Comparison of ENCODE assay signal across 21 cellular contexts in the genomic region with DNA sequence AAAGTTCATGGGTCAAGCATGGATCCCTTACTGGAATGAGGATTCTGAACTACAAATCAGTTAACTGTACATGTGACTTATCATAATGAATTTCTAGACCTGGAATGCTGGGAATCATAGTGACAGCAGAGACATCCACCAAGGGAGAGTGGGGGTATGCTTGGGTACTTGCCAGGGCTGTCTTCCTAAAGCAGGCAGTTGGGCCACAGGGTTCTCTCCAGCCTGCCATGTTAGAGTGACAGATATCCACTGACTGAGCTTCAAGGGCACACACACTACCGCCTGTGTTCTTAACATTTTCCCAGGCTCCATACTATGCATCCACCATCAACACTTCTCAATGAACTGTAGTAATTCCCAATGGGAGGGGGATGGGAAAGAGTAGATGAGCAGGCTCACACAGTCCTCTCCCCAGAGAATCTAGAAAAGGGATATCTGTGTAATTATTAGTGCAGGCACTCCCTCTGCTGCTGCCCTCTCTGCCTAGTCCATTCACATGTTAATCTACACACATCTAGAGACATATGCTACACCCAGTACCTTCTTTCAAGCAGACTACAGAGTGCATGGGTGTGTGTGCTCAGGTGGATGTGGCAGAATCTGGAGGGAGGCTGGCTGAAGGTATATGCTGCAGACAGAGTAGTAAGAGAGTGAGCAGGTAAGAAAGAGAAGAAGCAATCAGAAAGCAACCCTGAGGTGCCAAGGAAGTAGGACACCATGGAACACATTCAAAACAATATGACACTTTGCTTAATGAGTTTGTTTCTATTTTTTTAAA. TPM values are rescaled to one million over a fixed set of nuclear protein-coding genes. Genes with fewer than 3 reads are reported as not detected.
DNase-seq lines count a peak whose midpoint lies in the region; ATAC-seq and TF ChIP-seq lines count a peak whose summit lies in the region.
"Had no signal": no experiment of that assay in that cellular context is flagged by ENCODE, and none has a peak within 500 bp of the region (broad histone marks: within the 10 kb centered on the region; RNA-seq: fewer than 3 reads in every experiment).

No MANE protein-coding gene starts in this region.

- H3K27me3 Mint-ChIP-seq in endothelial cell (ENCODE audit: unreplicated experiment) (peaks cover 5% of the 10 kb centered on the region), neural progenitor cell (ENCODE audit: insufficient read depth, low read depth) (peaks cover 3% of the 10 kb centered on the region)
- peaks cover 34% of the 10 kb centered on the region for H3K27me3 Mint-ChIP-seq in activated T-helper 1 cell treated with anti-CD3 and anti-CD28 coated beads, Interleukin-12 subunit alpha, Interleukin-12 subunit beta, Interleukin-2, Interleukin-4 antibody, amounts not matched to agents 30 ng/mL and 10 ng/mL and 1 ng/mL, durations not matched to agents 14 hours and 24 hours and 36 hours (ENCODE audit: insufficient read depth)

- H4K20me1 ChIP-seq in neural progenitor cell (ENCODE audit: low read depth), result peaks cover 53% of the 10 kb centered on the region

- H3K4me1 Mint-ChIP-seq in endothelial cell (ENCODE audit: unreplicated experiment), result peaks cover 55% of the 10 kb centered on the region
- peaks cover 28% of the 10 kb centered on the region for H3K4me1 Mint-ChIP-seq in neural progenitor cell
- no peaks in the 10 kb centered on the region for H3K4me1 Mint-ChIP-seq in activated T-helper 1 cell treated with anti-CD3 and anti-CD28 coated beads, Interleukin-12 subunit alpha, Interleukin-12 subunit beta, Interleukin-2, Interleukin-4 antibody, amounts not matched to agents 30 ng/mL and 10 ng/mL and 1 ng/mL, durations not matched to agents 14 hours and 24 hours and 36 hours (ENCODE audit: low read depth)

- H3F3A ChIP-seq in neural progenitor cell (ENCODE audit: low read depth), result peaks cover 11% of the 10 kb centered on the region

- H3K9me3 ChIP-seq in heart right ventricle, result no peaks in the 10 kb centered on the region
- no peaks in the 10 kb centered on the region for H3K9me3 ChIP-seq in neural progenitor cell (ENCODE audit: low read depth)
- no peaks in the 10 kb centered on the region for H3K9me3 ChIP-seq in vagina
- H3K9me3 ChIP-seq: ovary had no signal

- H3K27ac Mint-ChIP-seq in endothelial cell (ENCODE audit: unreplicated experiment) (peak overlapping the region; percentile 74), neural progenitor cell (no peak overlapping the region)
- H3K27ac Mint-ChIP-seq in activated T-helper 1 cell treated with anti-CD3 and anti-CD28 coated beads, Interleukin-12 subunit alpha, Interleukin-12 subunit beta, Interleukin-2, Interleukin-4 antibody, amounts not matched to agents 30 ng/mL and 10 ng/mL and 1 ng/mL, durations not matched to agents 14 hours and 24 hours and 36 hours, result no peak overlapping the region
- H3K27ac Mint-ChIP-seq: activated naive CD4-positive, alpha-beta T cell treated with anti-CD3 and anti-CD28 coated beads, Interleukin-2, amount 10 ng/mL, durations not matched to agents 7 days and 5 days; stimulated activated naive CD8-positive, alpha-beta T cell treated with anti-CD3 and anti-CD28 coated beads, Interleukin-15, amount 100 ng/mL, for 72 hours had no signal

- peaks cover 78% of the 10 kb centered on the region for H3K79me2 ChIP-seq in neural progenitor cell (ENCODE audit: low read depth)

- peak overlapping the region; percentile 74 for H3K4me3 Mint-ChIP-seq in endothelial cell (ENCODE audit: unreplicated experiment)
- peak overlapping the region; percentile 55 for H3K4me3 Mint-ChIP-seq in neural progenitor cell
- H3K4me3 Mint-ChIP-seq in activated T-helper 1 cell treated with anti-CD3 and anti-CD28 coated beads, Interleukin-12 subunit alpha, Interleukin-12 subunit beta, Interleukin-2, Interleukin-4 antibody, amounts not matched to agents 30 ng/mL and 10 ng/mL and 1 ng/mL, durations not matched to agents 14 hours and 24 hours and 36 hours, result no peak overlapping the region
- H3K4me3 Mint-ChIP-seq: activated naive CD4-positive, alpha-beta T cell treated with anti-CD3 and anti-CD28 coated beads, Interleukin-2, amount 10 ng/mL, durations not matched to agents 7 days and 5 days; stimulated activated naive CD8-positive, alpha-beta T cell treated with anti-CD3 and anti-CD28 coated beads, Interleukin-15, amount 100 ng/mL, for 72 hours had no signal

- no peak for ATAC-seq in heart right ventricle
- no peak for ATAC-seq in Right ventricle myocardium inferior
- ATAC-seq in HG02938 (IDR thresholded peaks at IDR 0.05; ENCODE audit: unreplicated experiment), result no peak
- ATAC-seq: Panc1; stimulated activated naive CD8-positive, alpha-beta T cell treated with anti-CD3 and anti-CD28 coated beads, Interleukin-15, amount 100 ng/mL, for 72 hours had no signal

- H3K9me3 Mint-ChIP-seq in endothelial cell (ENCODE audit: unreplicated experiment) (no peaks in the 10 kb centered on the region), neural progenitor cell (no peaks in the 10 kb centered on the region)
- no peaks in the 10 kb centered on the region for H3K9me3 Mint-ChIP-seq in activated T-helper 1 cell treated with anti-CD3 and anti-CD28 coated beads, Interleukin-12 subunit alpha, Interleukin-12 subunit beta, Interleukin-2, Interleukin-4 antibody, amounts not matched to agents 30 ng/mL and 10 ng/mL and 1 ng/mL, durations not matched to agents 14 hours and 24 hours and 36 hours
- H3K9me3 Mint-ChIP-seq: activated naive CD4-positive, alpha-beta T cell treated with anti-CD3 and anti-CD28 coated beads, Interleukin-2, amount 10 ng/mL, durations not matched to agents 7 days and 5 days; stimulated activated naive CD8-positive, alpha-beta T cell treated with anti-CD3 and anti-CD28 coated beads, Interleukin-15, amount 100 ng/mL, for 72 hours had no signal

- WGBS in heart right ventricle, 2 donors, result 48 to 54% methylated on average over 1 of the region's 1 CpG

- no peak overlapping the region for H2AFZ ChIP-seq in neural progenitor cell (replicated peaks)

- no peak for TF ChIP-seq CTCF in heart right ventricle (IDR thresholded peaks at IDR 0.05)
- TF ChIP-seq CTCF in endothelial cell (IDR thresholded peaks at IDR 0.05; ENCODE audit: unreplicated experiment), result no peak
- no peak for TF ChIP-seq CTCF in neural progenitor cell (IDR thresholded peaks at IDR 0.05)
- no peak for TF ChIP-seq CTCF in vagina (IDR thresholded peaks at IDR 0.05)

- peak overlapping the region in 6 of 10 donors; percentile 0 to 99 (median 58) for H3K27ac ChIP-seq in heart right ventricle
- H3K27ac ChIP-seq in neural progenitor cell, result no peak overlapping the region
- peak overlapping the region; percentile 54 for H3K27ac ChIP-seq in vagina
- H3K27ac ChIP-seq: cardiac muscle cell, ovary had no signal

- no peak for DNase-seq in heart right ventricle
- DNase-seq in Right ventricle myocardium inferior (ENCODE audit: missing footprints), result no peak
- no peak for DNase-seq in endothelial cell (ENCODE audit: low spot score)
- no peak for DNase-seq in neural progenitor cell (ENCODE audit: low spot score)
- peak in 1 of 2 donors; percentile 70 for DNase-seq in vagina (ENCODE audit: extremely low spot score in 2 of 2)
- DNase-seq in NCI-H2171 (lab: John Stamatoyannopoulos, UW), result no peak
- no peak for DNase-seq in activated T-helper 1 cell treated with anti-CD3 and anti-CD28 coated beads, Interleukin-12 subunit alpha, Interleukin-12 subunit beta, Interleukin-2, Interleukin-4 antibody, amounts not matched to agents 30 ng/mL and 10 ng/mL and 1 ng/mL, durations not matched to agents 14 hours and 24 hours and 36 hours (ENCODE audit: low spot score)
- DNase-seq: activated CD8-positive, alpha-beta memory T cell treated with anti-CD3 and anti-CD28 coated beads, Interleukin-2, amount 50 U/mL, for 4 hours; activated naive CD4-positive, alpha-beta T cell treated with anti-CD3 and anti-CD28 coated beads, Interleukin-2, amount 10 ng/mL, durations not matched to agents 7 days and 5 days; COR-L47; GDM1; midbrain; NCI-H1436 treated with DMSO at 0.1 percent for 48 hours; NCI-H526 treated with DMSO at 0.1 percent for 48 hours; ovary; stimulated activated CD4-positive, alpha-beta T cell treated with anti-CD3 and anti-CD28 coated beads, Interleukin-12 subunit alpha, Interleukin-12 subunit beta, amount 100 ng/mL, for 4 hours; stimulated activated naive CD8-positive, alpha-beta T cell treated with anti-CD3 and anti-CD28 coated beads, Interleukin-15, amount 100 ng/mL, for 72 hours; T-helper 1 cell had no signal

- H3K4me3 ChIP-seq in heart right ventricle (peak overlapping the region in 7 of 10 donors; percentile 2 to 99 (median 92)), neural progenitor cell (no peak overlapping the region), vagina (peak overlapping the region; percentile 63 to 65)
- H3K4me3 ChIP-seq: cardiac muscle cell, ovary had no signal

- H3K36me3 Mint-ChIP-seq in endothelial cell (ENCODE audit: low read depth, unreplicated experiment) (peaks cover 23% of the 10 kb centered on the region), neural progenitor cell (peaks cover 4% of the 10 kb centered on the region)
- peaks cover 3% of the 10 kb centered on the region for H3K36me3 Mint-ChIP-seq in activated T-helper 1 cell treated with anti-CD3 and anti-CD28 coated beads, Interleukin-12 subunit alpha, Interleukin-12 subunit beta, Interleukin-2, Interleukin-4 antibody, amounts not matched to agents 30 ng/mL and 10 ng/mL and 1 ng/mL, durations not matched to agents 14 hours and 24 hours and 36 hours (ENCODE audit: low read depth)
- H3K36me3 Mint-ChIP-seq: activated naive CD4-positive, alpha-beta T cell treated with anti-CD3 and anti-CD28 coated beads, Interleukin-2, amount 10 ng/mL, durations not matched to agents 7 days and 5 days had no signal

- H3K27me3 ChIP-seq in heart right ventricle (peaks cover 0 to 34% (median 0%) of the 10 kb centered on the region in 7 donors), neural progenitor cell (no peaks in the 10 kb centered on the region), vagina (no peaks in the 10 kb centered on the region)
- H3K27me3 ChIP-seq: cardiac muscle cell, ovary had no signal

- no peak for TF ChIP-seq POLR2A in vagina (IDR thresholded peaks at IDR 0.05)

- H3K9ac ChIP-seq in neural progenitor cell, result no peak overlapping the region

- no peak overlapping the region for H3K4me2 ChIP-seq in neural progenitor cell

- H3K4me1 ChIP-seq in heart right ventricle (peaks cover 12 to 81% (median 71%) of the 10 kb centered on the region in 9 donors), neural progenitor cell (peaks cover 26% of the 10 kb centered on the region), vagina (peaks cover 78% of the 10 kb centered on the region)

- H3K36me3 ChIP-seq in heart right ventricle (peaks cover 0 to 31% (median 0%) of the 10 kb centered on the region in 9 donors), neural progenitor cell (no peaks in the 10 kb centered on the region), vagina (no peaks in the 10 kb centered on the region)
- H3K36me3 ChIP-seq: cardiac muscle cell, ovary had no signal

- intact Hi-C loops in heart right ventricle (cut with DNase I), result no loop called here
- intact Hi-C loops in Right ventricle myocardium inferior (cut with DNase I), result no loop called here
- intact Hi-C loops in vagina (cut with DNase I), result no loop called here
- intact Hi-C loops in activated T-helper 1 cell treated with anti-CD3 and anti-CD28 coated beads, Interleukin-12 subunit alpha, Interleukin-12 subunit beta, Interleukin-2, Interleukin-4 antibody, amounts not matched to agents 30 ng/mL and 10 ng/mL and 1 ng/mL, durations not matched to agents 14 hours and 24 hours and 36 hours (cut with micrococcal nuclease), result no loop called here

RNA-seq across cellular contexts. Expression of a gene that starts 3.7 kb away (rescaled TPM):
- total RNA-seq in heart right ventricle (100 to 1,000 TPM; 100 to 346 (median 213) TPM), Right ventricle myocardium inferior (217 TPM), endothelial cell (ENCODE audit: unreplicated experiment) (1,211 TPM), neural progenitor cell (ENCODE audit: low replicate concordance) (280 and 327 TPM in 2 replicates), vagina (387 TPM)
- 10 to 100 TPM; 54.4 to 88.5 TPM for polyA plus RNA-seq in heart right ventricle
- not detected in 2 replicates for total RNA-seq in activated T-helper 1 cell treated with anti-CD3 and anti-CD28 coated beads, Interleukin-12 subunit alpha, Interleukin-12 subunit beta, Interleukin-2, Interleukin-4 antibody, amounts not matched to agents 30 ng/mL and 10 ng/mL and 1 ng/mL, durations not matched to agents 14 hours and 24 hours and 36 hours

Comparison
In these comparisons a context has a peak if more than half of its experiments do, and no peak if none do; other contexts are left out.
1. RNA of a gene that starts 3.7 kb away (total RNA-seq): 1,211 TPM in endothelial cell (single experiment), 387 TPM in vagina (single experiment), 280 to 327 TPM in neural progenitor cell, 100 to 346 TPM in heart right ventricle and 217 TPM in Right ventricle myocardium inferior (single experiment); not detected in activated T-helper 1 cell treated with anti-CD3 and anti-CD28 coated beads, Interleukin-12 subunit alpha, Interleukin-12 subunit beta, Interleukin-2, Interleukin-4 antibody, amounts not matched to agents 30 ng/mL and 10 ng/mL and 1 ng/mL, durations not matched to agents 14 hours and 24 hours and 36 hours; every median in the first group is over 10 times any median in the second.